ENCODE assay signal across 1 cellular context in the genomic region with DNA sequence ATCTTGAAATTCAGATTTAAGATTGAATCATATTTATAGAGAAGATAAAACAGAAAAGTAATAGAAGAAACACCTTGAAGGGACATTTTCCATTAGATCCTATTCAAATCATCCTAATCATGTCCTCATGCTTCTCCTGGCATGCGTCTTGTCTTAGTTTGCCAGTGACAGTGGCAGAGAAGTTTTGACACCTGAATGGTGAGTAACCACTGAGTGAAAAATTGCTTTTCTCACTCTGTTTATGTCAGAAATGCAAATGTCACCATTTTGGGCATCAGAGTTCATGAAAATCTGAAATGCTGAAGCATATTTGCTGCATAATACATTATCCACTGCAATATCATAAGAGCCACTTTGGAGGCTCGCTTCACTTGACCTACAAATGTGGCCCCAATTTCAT.
TF ChIP-seq lines count a peak whose summit lies in the region.

No MANE protein-coding gene starts in this region.

TF ChIP-seq in SK-N-SH treated with all-trans-retinoic acid at 6 μM for 48 hours, 23 proteins besides CTCF, POLR2A, EP300 and RAD21 (continued from another document):
- TF ChIP-seq, protein P1, sequence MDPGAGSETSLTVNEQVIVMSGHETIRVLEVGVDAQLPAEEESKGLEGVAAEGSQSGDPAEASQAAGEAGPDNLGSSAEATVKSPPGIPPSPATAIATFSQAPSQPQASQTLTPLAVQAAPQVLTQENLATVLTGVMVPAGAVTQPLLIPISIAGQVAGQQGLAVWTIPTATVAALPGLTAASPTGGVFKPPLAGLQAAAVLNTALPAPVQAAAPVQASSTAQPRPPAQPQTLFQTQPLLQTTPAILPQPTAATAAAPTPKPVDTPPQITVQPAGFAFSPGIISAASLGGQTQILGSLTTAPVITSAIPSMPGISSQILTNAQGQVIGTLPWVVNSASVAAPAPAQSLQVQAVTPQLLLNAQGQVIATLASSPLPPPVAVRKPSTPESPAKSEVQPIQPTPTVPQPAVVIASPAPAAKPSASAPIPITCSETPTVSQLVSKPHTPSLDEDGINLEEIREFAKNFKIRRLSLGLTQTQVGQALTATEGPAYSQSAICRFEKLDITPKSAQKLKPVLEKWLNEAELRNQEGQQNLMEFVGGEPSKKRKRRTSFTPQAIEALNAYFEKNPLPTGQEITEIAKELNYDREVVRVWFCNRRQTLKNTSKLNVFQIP (CRISPR knock-in tag; IDR thresholded peaks at IDR 0.05; ENCODE audit: borderline replicate concordance, low read depth): no peak
- TF ChIP-seq CSDC2 (CRISPR knock-in tag; IDR thresholded peaks at IDR 0.05) (no peak), OSR1 (CRISPR knock-in tag; IDR thresholded peaks at IDR 0.05) (no peak), ZNF70 (CRISPR knock-in tag; IDR thresholded peaks at IDR 0.05) (no peak), BACH2 (CRISPR knock-in tag; IDR thresholded peaks at IDR 0.05; ENCODE audit: borderline replicate concordance) (no peak)
TF ChIP-seq in SK-N-SH treated with all-trans-retinoic acid at 6 μM for 48 hours: peak in this region for 0.
